Comparison of ENCODE assay signal across 29 cellular contexts in the genomic region with DNA sequence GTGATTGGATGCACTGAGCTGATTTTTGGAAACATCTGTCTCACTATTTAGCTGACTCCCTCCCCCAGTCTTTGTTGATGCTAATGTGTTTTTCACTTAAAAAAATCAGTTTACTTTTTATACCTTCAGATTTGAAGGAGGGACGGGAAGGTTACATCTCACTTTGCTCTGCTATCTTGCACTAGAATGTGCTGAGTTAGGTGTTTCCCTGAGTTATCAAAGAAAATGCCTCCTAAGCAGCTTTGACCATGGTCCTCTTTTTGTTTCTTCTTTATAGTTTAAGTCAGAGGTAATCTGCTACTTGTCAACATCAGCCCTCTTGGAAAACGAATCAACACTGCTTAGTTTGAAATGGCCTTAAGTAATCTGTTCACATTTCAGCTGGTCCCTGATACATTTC.
"Had no signal": no experiment of that assay in that cellular context is flagged by ENCODE, and none has a peak within 500 bp of the region (broad histone marks: within the 10 kb centered on the region; RNA-seq: fewer than 3 reads in every experiment).

No MANE protein-coding gene starts in this region.

- H3K36me3 ChIP-seq: colonic mucosa, esophagus muscularis mucosa, esophagus squamous epithelium, gastrocnemius medialis, gastroesophageal sphincter, heart left ventricle, heart right ventricle had no signal

- H3K27me3 Mint-ChIP-seq: dendritic cell treated with granulocyte-macrophage colony-stimulating factor and Interleukin-4, amounts not matched to agents 40 ng/mL and 50 ng/mL, for 4 days; effector memory CD8-positive, alpha-beta T cell had no signal

- H3K9me3 ChIP-seq: colonic mucosa, gastrocnemius medialis had no signal

- H3K4me3 ChIP-seq: colonic mucosa, coronary artery, dorsolateral prefrontal cortex, esophagus muscularis mucosa, esophagus squamous epithelium, gastrocnemius medialis, gastroesophageal sphincter, heart left ventricle, heart right ventricle had no signal

- H3K27ac ChIP-seq: colonic mucosa, coronary artery, dorsolateral prefrontal cortex, epithelial cell of prostate, esophagus muscularis mucosa, esophagus squamous epithelium, foreskin keratinocyte, gastrocnemius medialis, gastroesophageal sphincter, heart left ventricle, heart right ventricle had no signal

- H3K4me1 ChIP-seq: colonic mucosa, esophagus muscularis mucosa, esophagus squamous epithelium, foreskin keratinocyte, gastrocnemius medialis, gastroesophageal sphincter, heart left ventricle, heart right ventricle had no signal

- H3K27ac Mint-ChIP-seq: dendritic cell treated with granulocyte-macrophage colony-stimulating factor and Interleukin-4, amounts not matched to agents 40 ng/mL and 50 ng/mL, for 4 days; effector memory CD8-positive, alpha-beta T cell; endodermal cell had no signal

- H3K27me3 ChIP-seq: colonic mucosa, dorsolateral prefrontal cortex, esophagus muscularis mucosa, esophagus squamous epithelium, foreskin keratinocyte, gastrocnemius medialis, gastroesophageal sphincter, heart left ventricle, heart right ventricle had no signal

- H3K4me3 Mint-ChIP-seq: dendritic cell treated with granulocyte-macrophage colony-stimulating factor and Interleukin-4, amounts not matched to agents 40 ng/mL and 50 ng/mL, for 4 days; effector memory CD8-positive, alpha-beta T cell; endodermal cell had no signal

- ATAC-seq: effector memory CD8-positive, alpha-beta T cell; esophagus mucosa; foreskin keratinocyte; gastrocnemius medialis; gastroesophageal sphincter; heart left ventricle; heart right ventricle had no signal

- DNase-seq: colonic mucosa; cortex of kidney; dermis blood vessel endothelial cell; dorsolateral prefrontal cortex; effector CD4-positive, alpha-beta T cell; effector CD8-positive, alpha-beta T cell; effector memory CD4-positive, alpha-beta T cell; effector memory CD8-positive, alpha-beta T cell; endodermal cell; erythroblast; esophagus squamous epithelium; foreskin fibroblast; foreskin keratinocyte; foreskin melanocyte; gastrocnemius medialis; glutamatergic neuron; head of caudate nucleus; heart left ventricle; heart right ventricle had no signal

- FAIRE-seq: colon, endometrium, endothelial cell of umbilical vein, frontal cortex had no signal
